Comparison of ENCODE assay signal across 27 cellular contexts in genomic region chr11:102971766-102972165, GRCh38. TPM values are rescaled to one million over a fixed set of nuclear protein-coding genes. Genes with fewer than 3 reads are reported as not detected.
A peak's percentile ranks its signal among the peaks of the same experiment; 100 is the strongest.
DNase-seq lines count a peak whose midpoint lies in the region; ATAC-seq, FAIRE-seq and TF ChIP-seq lines count a peak whose summit lies in the region.
"Had no signal": no experiment of that assay in that cellular context is flagged by ENCODE, and none has a peak within 500 bp of the region (broad histone marks: within the 10 kb centered on the region; RNA-seq: fewer than 3 reads in every experiment).

No MANE protein-coding gene starts in this region.

- no peaks in the 10 kb centered on the region for H4K20me1 ChIP-seq in GM23248 (ENCODE audit: insufficient read depth)
- H4K20me1 ChIP-seq in astrocyte (ENCODE audit: insufficient read depth, low read length), result no peaks in the 10 kb centered on the region

- no peaks in the 10 kb centered on the region for H3K27me3 Mint-ChIP-seq in astrocyte (ENCODE audit: low read depth, unreplicated experiment)

- H3K9ac ChIP-seq in GM23248 (no peak overlapping the region), astrocyte (ENCODE audit: low read length) (no peak overlapping the region)

- no peaks in the 10 kb centered on the region for H3K9me2 ChIP-seq in GM23248 (ENCODE audit: insufficient read depth)

- H3K4me1 Mint-ChIP-seq in astrocyte (ENCODE audit: low read depth, unreplicated experiment), result no peaks in the 10 kb centered on the region
- H3K4me1 Mint-ChIP-seq: neural crest cell; stimulated activated effector memory CD8-positive, alpha-beta T cell treated with anti-CD3 and anti-CD28 coated beads, Interleukin-12 subunit alpha, Interleukin-12 subunit beta, amount 100 ng/mL, for 72 hours had no signal

- H2AFZ ChIP-seq in GM23248, result peak overlapping the region; percentile 1; the same call in 1 of the 2 replicates
- H2AFZ ChIP-seq in astrocyte (ENCODE audit: low read depth, low read length), result no peak overlapping the region

- H3K79me2 ChIP-seq in GM23248 (ENCODE audit: insufficient read depth), result no peaks in the 10 kb centered on the region
- no peaks in the 10 kb centered on the region for H3K79me2 ChIP-seq in astrocyte (ENCODE audit: insufficient read depth, low read length)

- no peaks in the 10 kb centered on the region for H3K9me3 Mint-ChIP-seq in astrocyte (ENCODE audit: unreplicated experiment)
- H3K9me3 Mint-ChIP-seq: activated T-cell treated with anti-CD3 and anti-CD28 coated beads, Interleukin-2, amount 50 U/mL, for 72 hours; CD8-positive, alpha-beta T cell; memory B cell; neural crest cell; stimulated activated effector memory CD8-positive, alpha-beta T cell treated with anti-CD3 and anti-CD28 coated beads, Interleukin-12 subunit alpha, Interleukin-12 subunit beta, amount 100 ng/mL, for 72 hours had no signal

- H3K27ac Mint-ChIP-seq in astrocyte (ENCODE audit: unreplicated experiment), result no peak overlapping the region
- H3K27ac Mint-ChIP-seq: activated T-cell treated with anti-CD3 and anti-CD28 coated beads, Interleukin-2, amount 50 U/mL, for 72 hours; CD8-positive, alpha-beta T cell; memory B cell; stimulated activated effector memory CD8-positive, alpha-beta T cell treated with anti-CD3 and anti-CD28 coated beads, Interleukin-12 subunit alpha, Interleukin-12 subunit beta, amount 100 ng/mL, for 72 hours had no signal

- H3K36me3 Mint-ChIP-seq in astrocyte (ENCODE audit: low read depth, unreplicated experiment), result no peaks in the 10 kb centered on the region
- H3K36me3 Mint-ChIP-seq: CD8-positive, alpha-beta T cell; memory B cell; stimulated activated effector memory CD8-positive, alpha-beta T cell treated with anti-CD3 and anti-CD28 coated beads, Interleukin-12 subunit alpha, Interleukin-12 subunit beta, amount 100 ng/mL, for 72 hours had no signal

- DNase-seq in AG20443 (ENCODE audit: low spot score), result peak; percentile 68
- DNase-seq in GM23248, result peak; percentile 61
- DNase-seq in astrocyte (ENCODE audit: low read depth), result peak; percentile 64
- DNase-seq in foreskin fibroblast, result peak; percentile 55 to 75
- DNase-seq in NOMO-1 (lab: John Stamatoyannopoulos, UW; ENCODE audit: unreplicated experiment in 2 of 2), result no peak
- DNase-seq: activated CD4-positive, alpha-beta T cell treated with anti-CD3 and anti-CD28 coated beads, Interleukin-2, amount 50 U/mL, for 48 hours; activated T-cell treated with anti-CD3 and anti-CD28 coated beads, Interleukin-2, amount 50 U/mL, for 72 hours; brain microvascular endothelial cell; CD8-positive, alpha-beta T cell; NCI-H1092; NCI-H187; NCI-H2171 treated with DMSO at 0.1 percent for 48 hours; NCI-H510A treated with DMSO at 0.1 percent for 48 hours; ovary; PC-3; transverse colon had no signal

- H3K27ac ChIP-seq in GM23248 (peak overlapping the region; percentile 23), astrocyte (ENCODE audit: low read depth, low read length) (no peak overlapping the region)
- H3K27ac ChIP-seq: brain microvascular endothelial cell, ovary, transverse colon had no signal

- H3F3A ChIP-seq in GM23248 (ENCODE audit: insufficient read depth), result peaks cover 31% of the 10 kb centered on the region

- H3K4me2 ChIP-seq in GM23248 (ENCODE audit: unreplicated experiment) (peak overlapping the region; percentile 38), astrocyte (ENCODE audit: low read length) (no peak overlapping the region)

- in situ Hi-C loops in GM23248 (cut with MboI), result no loop called here

- peaks cover 42% of the 10 kb centered on the region for H3K4me1 ChIP-seq in GM23248 (ENCODE audit: insufficient read depth)
- peaks cover 15% of the 10 kb centered on the region for H3K4me1 ChIP-seq in astrocyte (ENCODE audit: insufficient read depth, low read length)
- H3K4me1 ChIP-seq: transverse colon had no signal

- H3K36me3 ChIP-seq in GM23248 (ENCODE audit: low read depth) (no peaks in the 10 kb centered on the region), astrocyte (ENCODE audit: insufficient read depth, low read length) (no peaks in the 10 kb centered on the region)
- H3K36me3 ChIP-seq: brain microvascular endothelial cell, ovary, transverse colon had no signal

- FAIRE-seq in astrocyte (lab: Jason Lieb, UNC), result peak; percentile 45
- FAIRE-seq: GM12891 had no signal

- no peak overlapping the region for H3K4me3 ChIP-seq in GM23248
- H3K4me3 ChIP-seq in astrocyte (ENCODE audit: insufficient read depth, low read depth, low read length), result no peak overlapping the region
- H3K4me3 ChIP-seq in foreskin fibroblast (ENCODE audit: low read depth in 1 of 2, low read length in 2 of 2), result no peak overlapping the region
- H3K4me3 ChIP-seq: ovary, transverse colon had no signal

- H3K27me3 ChIP-seq in GM23248 (replicated peaks; ENCODE audit: insufficient read depth) (no peaks in the 10 kb centered on the region), astrocyte (ENCODE audit: insufficient read depth, low read length) (no peaks in the 10 kb centered on the region)
- H3K27me3 ChIP-seq: brain microvascular endothelial cell, ovary, transverse colon had no signal

- no peak overlapping the region for H3K4me3 Mint-ChIP-seq in astrocyte (ENCODE audit: unreplicated experiment)
- H3K4me3 Mint-ChIP-seq: activated T-cell treated with anti-CD3 and anti-CD28 coated beads, Interleukin-2, amount 50 U/mL, for 72 hours; CD8-positive, alpha-beta T cell; memory B cell; neural crest cell; stimulated activated effector memory CD8-positive, alpha-beta T cell treated with anti-CD3 and anti-CD28 coated beads, Interleukin-12 subunit alpha, Interleukin-12 subunit beta, amount 100 ng/mL, for 72 hours had no signal

- H3K9me3 ChIP-seq in GM23248 (ENCODE audit: low read depth), result no peaks in the 10 kb centered on the region
- H3K9me3 ChIP-seq in astrocyte (ENCODE audit: insufficient read depth, low read depth, low read length), result no peaks in the 10 kb centered on the region
- H3K9me3 ChIP-seq: ovary, transverse colon had no signal

- no peak for ATAC-seq in HG03159 (IDR thresholded peaks at IDR 0.05; ENCODE audit: unreplicated experiment)
- no peak for ATAC-seq in HG03378 (IDR thresholded peaks at IDR 0.05; ENCODE audit: unreplicated experiment)
- ATAC-seq: activated CD4-positive, CD25-positive, alpha-beta regulatory T cell treated with anti-CD3 and anti-CD28 coated beads, Interleukin-2, amount 50 U/mL, for 24 hours; activated T-cell treated with anti-CD3 and anti-CD28 coated beads, Interleukin-2, amount 50 U/mL, for 72 hours; CD8-positive, alpha-beta T cell; HCT116; PC-3; stimulated activated effector memory CD8-positive, alpha-beta T cell treated with anti-CD3 and anti-CD28 coated beads, Interleukin-12 subunit alpha, Interleukin-12 subunit beta, amount 100 ng/mL, for 72 hours had no signal

- no peak for TF ChIP-seq CTCF in astrocyte (IDR thresholded peaks at IDR 0.05; ENCODE audit: insufficient read depth, low read depth, low read length)
- TF ChIP-seq CTCF in foreskin fibroblast (IDR thresholded peaks at IDR 0.05; ENCODE audit: low read depth, low read length), result no peak

RNA-seq across cellular contexts. Expression of gene MMP13, which starts 16.2 kb away (rescaled TPM):
- not detected in 2 replicates for total RNA-seq in GM23248 (2014; rRNA removed; shearing (Covaris generic))
- polyA plus RNA-seq in GM23248 (2016; fragmentation: Nextera tagmentation; extraction: Ambion mirVana), result not detected in 2 replicates
- total RNA-seq in astrocyte, result 1.2 and 3.9 TPM in 2 replicates
- total RNA-seq: activated T-cell treated with anti-CD3 and anti-CD28 coated beads, Interleukin-2, amount 50 U/mL, for 72 hours; CD8-positive, alpha-beta T cell; neural crest cell; ovary; T-helper 2 cell treated with Interferon-gamma antibody and Interleukin-4, amounts not matched to agents 100 ng/mL and 5 ng/mL, for 36 hours; transverse colon had no signal
- polyA plus RNA-seq: adipose tissue, AG04450, ovary had no signal

Comparison
In these comparisons a context has a peak if more than half of its experiments do, and no peak if none do; other contexts are left out.
1. DNase-seq: peak in AG20443 (single experiment), GM23248 (single experiment), astrocyte (single experiment) and foreskin fibroblast (2 of 2); none in NOMO-1 (0 of 2).